ENCODE assay signal across 26 cellular contexts in genomic region chr6:1208876-1209275, GRCh38.
DNase-seq lines count a peak whose midpoint lies in the region; ATAC-seq and TF ChIP-seq lines count a peak whose summit lies in the region.
"Had no signal": no experiment of that assay in that cellular context is flagged by ENCODE, and none has a peak within 500 bp of the region (broad histone marks: within the 10 kb centered on the region; RNA-seq: fewer than 3 reads in every experiment).

No MANE protein-coding gene starts in this region.

- DNase-seq in HCEC 1CT, result peak; percentile 5
- no peak for DNase-seq in RWPE2 (ENCODE audit: low spot score)
- peak; percentile 7 for DNase-seq in fibroblast of villous mesenchyme (ENCODE audit: low read depth)
- DNase-seq in retinal pigment epithelial cell (ENCODE audit: low read depth), result peak; percentile 95
- no peak for DNase-seq in NCI-H82 (lab: John Stamatoyannopoulos, UW)
- no peak for DNase-seq in mucosa of descending colon
- DNase-seq in SW 1271 (lab: John Stamatoyannopoulos, UW), result no peak
- DNase-seq in AML-193 (lab: John Stamatoyannopoulos, UW), result no peak
- DNase-seq: activated CD4-positive, alpha-beta T cell treated with anti-CD3 and anti-CD28 coated beads for 48 hours; activated naive CD4-positive, alpha-beta T cell treated with Interleukin-2 at 50 U/mL for 16 hours; activated T-cell treated with anti-CD3 and anti-CD28 coated beads, Interleukin-2, amount 50 U/mL, for 1 hour; adrenal gland; brain microvascular endothelial cell; CD4-positive, alpha-beta memory T cell; effector CD8-positive, alpha-beta T cell; erythroblast; GM23248; left ventricle myocardium inferior; naive thymus-derived CD4-positive, alpha-beta T cell; NCI-H2081; NCI-H345; NCI-H748 treated with DMSO at 0.1 percent for 48 hours; occipital lobe; WERI-Rb-1 had no signal

- H3K4me1 ChIP-seq in RWPE2 (ENCODE audit: insufficient read depth, poor library complexity, severe bottlenecking), result peaks cover 4% of the 10 kb centered on the region
- H3K4me1 ChIP-seq in mucosa of descending colon (ENCODE audit: low read depth), result no peaks in the 10 kb centered on the region
- H3K4me1 ChIP-seq: adrenal gland, left ventricle myocardium inferior, vagina had no signal

- H3K27me3 ChIP-seq in RWPE2 (ENCODE audit: insufficient read depth, poor library complexity, severe bottlenecking), result no peaks in the 10 kb centered on the region
- H3K27me3 ChIP-seq: adrenal gland, brain microvascular endothelial cell, vagina had no signal

- H3K27ac ChIP-seq in RWPE2 (ENCODE audit: poor library complexity, severe bottlenecking), result no peak overlapping the region
- H3K27ac ChIP-seq: adrenal gland, brain microvascular endothelial cell, GM23248, left ventricle myocardium inferior, vagina, WERI-Rb-1 had no signal

- ATAC-seq in RWPE2 (ENCODE audit: low read depth), result peak; percentile 77
- no peak for ATAC-seq in mucosa of descending colon
- ATAC-seq: naive thymus-derived CD4-positive, alpha-beta T cell; Right ventricle myocardium inferior had no signal

- intact Hi-C loops in mucosa of descending colon (cut with DNase I, micrococcal nuclease), result no loop called here

- TF ChIP-seq CTCF in RWPE2 (IDR thresholded peaks at IDR 0.05; ENCODE audit: poor library complexity, severe bottlenecking), result no peak
- no peak for TF ChIP-seq CTCF in fibroblast of villous mesenchyme (IDR thresholded peaks at IDR 0.05; ENCODE audit: insufficient read depth, low read depth, low read length)
- no peak for TF ChIP-seq CTCF in retinal pigment epithelial cell (conservative IDR thresholded peaks at IDR 0.05; ENCODE audit: low read depth, low read length)
- no peak for TF ChIP-seq CTCF in mucosa of descending colon (IDR thresholded peaks at IDR 0.05)

- H3K9me3 ChIP-seq in RWPE2 (ENCODE audit: severe bottlenecking), result no peaks in the 10 kb centered on the region
- H3K9me3 ChIP-seq in mucosa of descending colon, result no peaks in the 10 kb centered on the region
- H3K9me3 ChIP-seq: adrenal gland, left ventricle myocardium inferior, vagina had no signal

- no peaks in the 10 kb centered on the region for H3K36me3 ChIP-seq in RWPE2 (ENCODE audit: low read depth)
- no peaks in the 10 kb centered on the region for H3K36me3 ChIP-seq in mucosa of descending colon (ENCODE audit: low read depth)
- H3K36me3 ChIP-seq: adrenal gland, brain microvascular endothelial cell, left ventricle myocardium inferior, vagina, WERI-Rb-1 had no signal

- H3K4me3 ChIP-seq in RWPE2 (ENCODE audit: severe bottlenecking) (no peak overlapping the region), fibroblast of villous mesenchyme (ENCODE audit: low read depth, low read length) (no peak overlapping the region), retinal pigment epithelial cell (ENCODE audit: low read length) (no peak overlapping the region), mucosa of descending colon (no peak overlapping the region)
- H3K4me3 ChIP-seq: adrenal gland, GM23248, left ventricle myocardium inferior, vagina had no signal

Comparison
In these comparisons a context has a peak if more than half of its experiments do, and no peak if none do; other contexts are left out.
1. DNase-seq: peak in HCEC 1CT (single experiment), fibroblast of villous mesenchyme (single experiment) and retinal pigment epithelial cell (single experiment); none in RWPE2 (single experiment), NCI-H82 (single experiment), mucosa of descending colon (0 of 3), SW 1271 (0 of 2) and AML-193 (0 of 2).